In the genomic region with DNA sequence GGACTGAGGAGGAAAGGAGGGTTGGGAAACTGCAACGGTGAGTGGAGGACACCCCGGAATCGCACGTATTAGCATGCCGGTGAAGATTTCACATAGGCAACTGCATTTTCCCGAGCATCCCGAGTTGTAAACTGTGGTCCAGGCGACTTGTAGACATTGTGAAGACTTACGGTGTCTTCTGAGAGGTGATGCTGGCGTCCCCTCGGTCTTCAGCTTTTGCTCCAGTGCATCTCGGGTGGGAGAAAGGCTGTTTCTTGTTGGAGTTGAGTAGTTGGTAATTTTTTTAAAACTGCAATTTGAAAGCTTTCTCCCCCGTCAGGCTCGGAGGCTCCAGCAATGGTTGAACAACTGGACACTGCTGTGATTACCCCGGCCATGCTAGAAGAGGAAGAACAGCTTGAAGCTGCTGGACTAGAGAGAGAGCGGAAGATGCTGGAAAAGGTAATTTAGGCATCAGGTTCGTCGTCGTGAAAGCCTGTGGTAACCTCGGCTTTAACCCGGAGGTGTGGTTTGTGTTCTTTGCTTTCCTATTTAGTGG, we compare ENCODE assay signal across 8 cellular contexts. TPM values are rescaled to one million over a fixed set of nuclear protein-coding genes. Genes with fewer than 3 reads are reported as not detected.
A peak's percentile ranks its signal among the peaks of the same experiment; 100 is the strongest.
DNase-seq lines count a peak whose midpoint lies in the region; ATAC-seq, FAIRE-seq and TF ChIP-seq lines count a peak whose summit lies in the region.

No MANE protein-coding gene starts in this region.

- peak overlapping the region; percentile 87 for H3K4me3 ChIP-seq in Karpas-422 (ENCODE audit: low read length)
- peak overlapping the region; percentile 58 for H3K4me3 ChIP-seq in parathyroid adenoma (ENCODE audit: low read depth, low read length)

- H3K9ac ChIP-seq in Karpas-422 (ENCODE audit: low read length) (peak overlapping the region; percentile 91), parathyroid adenoma (no peak overlapping the region)

- H2AFZ ChIP-seq in Karpas-422 (ENCODE audit: low read length) = peak overlapping the region; percentile 30; the same call in 1 of the 2 replicates
- H2AFZ ChIP-seq in parathyroid adenoma = peak overlapping the region; percentile 91

- H3K9me3 ChIP-seq in Karpas-422 (ENCODE audit: low read length) (no peaks in the 10 kb centered on the region), parathyroid adenoma (ENCODE audit: control insufficient read depth, low read length) (no peaks in the 10 kb centered on the region)

- peaks cover 11% of the 10 kb centered on the region for H3K4me1 ChIP-seq in Karpas-422 (ENCODE audit: low read length)
- peaks cover 3% of the 10 kb centered on the region for H3K4me1 ChIP-seq in parathyroid adenoma

- H3K9me2 ChIP-seq in Karpas-422 (replicated peaks; ENCODE audit: insufficient read depth, low read length) = no peaks in the 10 kb centered on the region

- H3K27ac ChIP-seq in Karpas-422 (ENCODE audit: low read length) (peak overlapping the region; percentile 66), parathyroid adenoma (no peak overlapping the region)

- TF ChIP-seq CTCF in glutamatergic neuron (IDR thresholded peaks at IDR 0.05; ENCODE audit: partially characterized antibody, unreplicated experiment) (no peak), parathyroid adenoma (IDR thresholded peaks at IDR 0.05) (no peak), D721Med (IDR thresholded peaks at IDR 0.05; ENCODE audit: insufficient read depth, missing control alignments) (no peak)

- DNase-seq in GM03348 (ENCODE audit: low spot score) (peak; percentile 22), Karpas-422 (peak; percentile 62), glutamatergic neuron (no peak), GF-D8 (lab: John Stamatoyannopoulos, UW) (no peak), D721Med (ENCODE audit: insufficient read length, low spot score) (no peak)
- DNase-seq in activated T-cell treated with anti-CD3 and anti-CD28 coated beads, Interleukin-2, amount 50 U/mL, for 24 hours = no peak

- peak overlapping the region; percentile 98 for H3K27ac Mint-ChIP-seq in activated T-cell treated with anti-CD3 and anti-CD28 coated beads, Interleukin-2, amount 50 U/mL, for 24 hours
- H3K27ac Mint-ChIP-seq in glutamatergic neuron (ENCODE audit: unreplicated experiment) = peak overlapping the region; percentile 69

- peak; percentile 13 for ATAC-seq in GM21526 (IDR thresholded peaks at IDR 0.05; ENCODE audit: low FRiP score, unreplicated experiment)

- H3K27me3 ChIP-seq in Karpas-422 (ENCODE audit: low read length) (no peaks in the 10 kb centered on the region), parathyroid adenoma (ENCODE audit: control insufficient read depth, insufficient read depth, low read length) (no peaks in the 10 kb centered on the region)

- peak overlapping the region; percentile 85 for H3K4me2 ChIP-seq in Karpas-422 (ENCODE audit: low read depth, low read length, poor library complexity, severe bottlenecking)
- H3K4me2 ChIP-seq in parathyroid adenoma (ENCODE audit: low read length) = peak overlapping the region; percentile 95

- peaks cover 25% of the 10 kb centered on the region for H3K4me1 Mint-ChIP-seq in activated T-cell treated with anti-CD3 and anti-CD28 coated beads, Interleukin-2, amount 50 U/mL, for 24 hours (ENCODE audit: low read depth)
- no peaks in the 10 kb centered on the region for H3K4me1 Mint-ChIP-seq in glutamatergic neuron (ENCODE audit: low read depth, unreplicated experiment)

- H3K4me3 Mint-ChIP-seq in activated T-cell treated with anti-CD3 and anti-CD28 coated beads, Interleukin-2, amount 50 U/mL, for 24 hours = peak overlapping the region; percentile 99
- H3K4me3 Mint-ChIP-seq in glutamatergic neuron (ENCODE audit: unreplicated experiment) = peak overlapping the region; percentile 99

- peaks cover 44% of the 10 kb centered on the region for H3K79me2 ChIP-seq in Karpas-422 (ENCODE audit: low read length)
- H3K79me2 ChIP-seq in parathyroid adenoma = no peaks in the 10 kb centered on the region

- no peaks in the 10 kb centered on the region for H4K20me1 ChIP-seq in Karpas-422 (ENCODE audit: insufficient read depth, low read depth, low read length)

- H3K9me3 Mint-ChIP-seq in activated T-cell treated with anti-CD3 and anti-CD28 coated beads, Interleukin-2, amount 50 U/mL, for 24 hours = no peaks in the 10 kb centered on the region
- peaks cover 4% of the 10 kb centered on the region for H3K9me3 Mint-ChIP-seq in glutamatergic neuron (ENCODE audit: unreplicated experiment)

- no peak for FAIRE-seq in D721Med (lab: Jason Lieb, UNC)

- H3K27me3 Mint-ChIP-seq in activated T-cell treated with anti-CD3 and anti-CD28 coated beads, Interleukin-2, amount 50 U/mL, for 24 hours = peaks cover 14% of the 10 kb centered on the region
- H3K27me3 Mint-ChIP-seq in glutamatergic neuron (ENCODE audit: unreplicated experiment) = peaks cover 5% of the 10 kb centered on the region

- peaks cover 54% of the 10 kb centered on the region for H3K36me3 Mint-ChIP-seq in activated T-cell treated with anti-CD3 and anti-CD28 coated beads, Interleukin-2, amount 50 U/mL, for 24 hours (ENCODE audit: low read depth)
- H3K36me3 Mint-ChIP-seq in glutamatergic neuron (ENCODE audit: unreplicated experiment) = no peaks in the 10 kb centered on the region

- H3K36me3 ChIP-seq in Karpas-422 (ENCODE audit: insufficient read depth, low read length) = peaks cover 10% of the 10 kb centered on the region; the same call in 1 of the 2 replicates
- no peaks in the 10 kb centered on the region for H3K36me3 ChIP-seq in parathyroid adenoma (ENCODE audit: control insufficient read depth, insufficient read depth, low read length)

RNA-seq across cellular contexts. Expression of a gene that starts 0.5 kb away (rescaled TPM):
- total RNA-seq in Karpas-422 (2014; rRNA removed; shearing (Covaris generic); ENCODE audit: low replicate concordance) = 36.1 and 41.2 TPM in 2 replicates
- total RNA-seq in glutamatergic neuron (ENCODE audit: unreplicated experiment) = 26.4 TPM

Comparison
In these comparisons a context has a peak if more than half of its experiments do, and no peak if none do; other contexts are left out.
1. DNase-seq: peak in GM03348 (single experiment) and Karpas-422 (single experiment); none in activated T-cell treated with anti-CD3 and anti-CD28 coated beads, Interleukin-2, amount 50 U/mL, for 24 hours (single experiment), glutamatergic neuron (single experiment), GF-D8 (single experiment) and D721Med (single experiment).